8 cellular contexts compared by ENCODE assay signal in genomic region chr20:54207053-54207742, GRCh38. TPM values are rescaled to one million over a fixed set of nuclear protein-coding genes. Genes with fewer than 3 reads are reported as not detected.
DNase-seq lines count a peak whose midpoint lies in the region; ATAC-seq and TF ChIP-seq lines count a peak whose summit lies in the region.

No MANE protein-coding gene starts in this region.

- no peaks in the 10 kb centered on the region for H3K27me3 ChIP-seq in GM23338 (ENCODE audit: insufficient read depth)
- H3K27me3 ChIP-seq in right cardiac atrium (ENCODE audit: control insufficient read depth, insufficient read depth), result no peaks in the 10 kb centered on the region
- no peaks in the 10 kb centered on the region for H3K27me3 ChIP-seq in spleen (replicated peaks in 1 of 7)

- DNase-seq in GM23338 (ENCODE audit: low spot score), result no peak
- no peak for DNase-seq in T-helper 17 cell
- no peak for DNase-seq in right cardiac atrium
- no peak for DNase-seq in spleen
- DNase-seq in hypothalamus (lab: John Stamatoyannopoulos, UW), result no peak
- DNase-seq in cerebellar cortex (ENCODE audit: low spot score), result no peak
- no peak for DNase-seq in NCI-H146 (lab: John Stamatoyannopoulos, UW)

- no peak for TF ChIP-seq CTCF in GM23338 (conservative IDR thresholded peaks at IDR 0.05; ENCODE audit: low read depth in 2 of 2)
- no peak for TF ChIP-seq CTCF in spleen (IDR thresholded peaks at IDR 0.05 in 8 of 11, conservative IDR thresholded peaks at IDR 0.05 in 3 of 11)

- H3K79me2 ChIP-seq in GM23338 (replicated peaks; ENCODE audit: insufficient read depth), result peaks cover 41% of the 10 kb centered on the region

- no peak overlapping the region for H3K27ac ChIP-seq in GM23338 (ENCODE audit: low read depth)
- H3K27ac ChIP-seq in right cardiac atrium (ENCODE audit: low read length), result no peak overlapping the region
- H3K27ac ChIP-seq in spleen, result peak overlapping the region; percentile 91 to 99 (median 96)

- ATAC-seq in GM23338, result no peak
- ATAC-seq in T-helper 17 cell, result no peak
- no peak for ATAC-seq in right cardiac atrium
- no peak for ATAC-seq in GM21423 (IDR thresholded peaks at IDR 0.05; ENCODE audit: unreplicated experiment)

- H3K36me3 ChIP-seq in GM23338 (ENCODE audit: insufficient read depth) (no peaks in the 10 kb centered on the region), spleen (peaks cover 0 to 13% (median 0%) of the 10 kb centered on the region in 6 donors)

- H3K27me3 Mint-ChIP-seq in GM23338 (ENCODE audit: insufficient read depth, low read depth, poor library complexity) (peaks cover 4% of the 10 kb centered on the region), T-helper 17 cell (peaks cover 8% of the 10 kb centered on the region)

- H3K9me3 ChIP-seq in T-helper 17 cell (ENCODE audit: control insufficient read depth, low read length, poor library complexity, severe bottlenecking), result no peaks in the 10 kb centered on the region
- no peaks in the 10 kb centered on the region for H3K9me3 ChIP-seq in right cardiac atrium (ENCODE audit: control insufficient read depth, low read length)
- H3K9me3 ChIP-seq in spleen, result no peaks in the 10 kb centered on the region

- H3K4me1 ChIP-seq in GM23338 (ENCODE audit: insufficient read depth) (no peaks in the 10 kb centered on the region), right cardiac atrium (ENCODE audit: control insufficient read depth, insufficient read depth, low read length) (peaks cover 4% of the 10 kb centered on the region), spleen (peaks cover 10 to 46% (median 22%) of the 10 kb centered on the region in 6 donors)

- H3K4me1 Mint-ChIP-seq in GM23338 (peaks cover 14% of the 10 kb centered on the region), T-helper 17 cell (peaks cover 27% of the 10 kb centered on the region)

- H3K9me3 Mint-ChIP-seq in GM23338, result no peaks in the 10 kb centered on the region

- no peak for TF ChIP-seq POLR2A in spleen (IDR thresholded peaks at IDR 0.05)

- H2AFZ ChIP-seq in GM23338, result no peak overlapping the region

- WGBS in right cardiac atrium, result 62% methylated on average over 7 of the region's 7 CpGs
- WGBS in spleen, 5 donors, result 57 to 62% (median 61%) methylated on average over 7 of the region's 7 CpGs

- peak overlapping the region; percentile 99 for H3K4me2 ChIP-seq in GM23338

- peak overlapping the region; percentile 96 for H3K4me3 ChIP-seq in GM23338
- peak overlapping the region; percentile 90 for H3K4me3 ChIP-seq in right cardiac atrium (ENCODE audit: low read length)
- H3K4me3 ChIP-seq in spleen, result peak overlapping the region in 6 of 8 donors; percentile 82 to 100 (median 92)

- H3K36me3 Mint-ChIP-seq in GM23338 (ENCODE audit: low read depth) (peaks cover 12% of the 10 kb centered on the region; the same call in 2 of the 3 replicates), T-helper 17 cell (ENCODE audit: low read depth) (no peaks in the 10 kb centered on the region)

- H3K9me2 ChIP-seq in GM23338 (ENCODE audit: insufficient read depth), result no peaks in the 10 kb centered on the region

- no peaks in the 10 kb centered on the region for H3F3A ChIP-seq in GM23338 (replicated peaks; ENCODE audit: low read depth)

- intact Hi-C loops in right cardiac atrium (cut with DNase I), result loop anchor here in 2 of 4 donors (5.0 to 10.0 kb wide), 3 partner anchors 110 to 632 kb away; no protein-coding TSS in a partner anchor
- intact Hi-C loops in spleen (cut with DNase I; ENCODE audit: low total_unique reads), result no loop called here

- peak overlapping the region; percentile 94 for H3K4me3 Mint-ChIP-seq in GM23338
- H3K4me3 Mint-ChIP-seq in T-helper 17 cell, result peak overlapping the region; percentile 90

- H3K27ac Mint-ChIP-seq in GM23338 (no peak overlapping the region), T-helper 17 cell (peak overlapping the region; percentile 97)

- peaks cover 10% of the 10 kb centered on the region; the same call in 1 of the 2 replicates for H4K20me1 ChIP-seq in GM23338 (replicated peaks; ENCODE audit: insufficient read depth)

TF ChIP-seq in GM23338, 12 proteins besides CTCF, POLR2A, EP300 and RAD21:
- TF ChIP-seq JUNB (IDR thresholded peaks at IDR 0.05; ENCODE audit: unreplicated experiment), result no peak
- no peak for TF ChIP-seq NANOG (IDR thresholded peaks at IDR 0.05; ENCODE audit: borderline replicate concordance)
- no peak for TF ChIP-seq ZNF114 (CRISPR knock-in tag; IDR thresholded peaks at IDR 0.05)

RNA-seq across cellular contexts. Expression of gene PFDN4, which starts 0.7 kb away (rescaled TPM):
- 105 and 196 TPM in 2 replicates for total RNA-seq in GM23338 (2014; rRNA removed; shearing (Covaris generic))
- polyA plus RNA-seq in GM23338 (2016; fragmentation: Nextera tagmentation; extraction: Ambion mirVana), result 477 and 584 TPM in 2 replicates
- total RNA-seq in T-helper 17 cell, result 10 to 100 TPM; 16.9 to 21.3 TPM
- total RNA-seq in right cardiac atrium, result 10 to 100 TPM; 19.6 to 28.4 (median 25.6) TPM
- polyA plus RNA-seq in right cardiac atrium, result 88.6 TPM
- total RNA-seq in spleen, result 10 to 100 TPM; 14.1 to 74.4 (median 20.4) TPM
- 10 to 100 TPM; 59.3 to 73.5 (median 59.7) TPM for polyA plus RNA-seq in spleen

RNA-seq across cellular contexts. Expression of gene CYP24A1, which starts 33.4 kb away (rescaled TPM):
- total RNA-seq in GM23338 (2014; rRNA removed; shearing (Covaris generic)), result 0.12 TPM in 1 of 2 replicates, not detected in the other
- polyA plus RNA-seq in GM23338 (2016; fragmentation: Nextera tagmentation; extraction: Ambion mirVana) (0.10 TPM in 1 of 2 replicates, not detected in the other), right cardiac atrium (not detected), spleen (not detected)
- total RNA-seq in T-helper 17 cell (under 1 TPM in 1 of 2 donors, not detected in 1; 0.22 TPM), right cardiac atrium (not detected), spleen (not detected)

Comparison
In these comparisons a context has a peak if more than half of its experiments do, and no peak if none do; other contexts are left out.
1. H3K27ac ChIP-seq: peak in spleen (8 of 8); none in GM23338 (single experiment) and right cardiac atrium (single experiment).
2. Peak in every context shown above with its lines, with median percentiles within 50 percentile points of each other: H3K4me3 ChIP-seq.